28 cellular contexts compared by ENCODE assay signal in genomic region chrX:18042776-18043175, GRCh38.
"Had no signal": no experiment of that assay in that cellular context is flagged by ENCODE, and none has a peak within 500 bp of the region (broad histone marks: within the 10 kb centered on the region; RNA-seq: fewer than 3 reads in every experiment).

No MANE protein-coding gene starts in this region.

- ATAC-seq: naive thymus-derived CD4-positive, alpha-beta T cell; natural killer cell; pancreas; stimulated activated memory B cell treated with anti-CD40 and anti-IgM and Interleukin-4, amounts not matched to agents 10 μg/mL and 1 μg/mL and 100 μg/mL, for 72 hours; stimulated activated naive CD8-positive, alpha-beta T cell treated with anti-CD3 and anti-CD28 coated beads, Interleukin-15, amount 100 ng/mL, for 72 hours; stimulated activated naive CD8-positive, alpha-beta T cell treated with anti-CD3 and anti-CD28 coated beads, Interleukin-15, Interleukin-2, amounts not matched to agents 100 U/mL and 50 U/mL, for 24 hours; upper lobe of right lung had no signal

- H3K4me3 Mint-ChIP-seq: naive thymus-derived CD4-positive, alpha-beta T cell; natural killer cell; nephron progenitor cell; neural crest cell; stimulated activated memory B cell treated with anti-CD40 and anti-IgM and Interleukin-4, amounts not matched to agents 10 μg/mL and 1 μg/mL and 100 μg/mL, for 72 hours; stimulated activated naive CD8-positive, alpha-beta T cell treated with anti-CD3 and anti-CD28 coated beads, Interleukin-15, amount 100 ng/mL, for 72 hours; type B pancreatic cell had no signal

- H3K27ac ChIP-seq: neutrophil, pancreas, prostate gland, right atrium auricular region, sigmoid colon, suprapubic skin, testis, tibial artery, transverse colon, upper lobe of right lung, uterus had no signal

- H3K4me1 Mint-ChIP-seq: naive thymus-derived CD4-positive, alpha-beta T cell; natural killer cell; nephron progenitor cell; neural crest cell; stimulated activated memory B cell treated with anti-CD40 and anti-IgM and Interleukin-4, amounts not matched to agents 10 μg/mL and 1 μg/mL and 100 μg/mL, for 72 hours; stimulated activated naive CD8-positive, alpha-beta T cell treated with anti-CD3 and anti-CD28 coated beads, Interleukin-15, amount 100 ng/mL, for 72 hours had no signal

- H3K9me3 Mint-ChIP-seq: naive thymus-derived CD4-positive, alpha-beta T cell; natural killer cell; neural crest cell; stimulated activated memory B cell treated with anti-CD40 and anti-IgM and Interleukin-4, amounts not matched to agents 10 μg/mL and 1 μg/mL and 100 μg/mL, for 72 hours; stimulated activated naive CD8-positive, alpha-beta T cell treated with anti-CD3 and anti-CD28 coated beads, Interleukin-15, amount 100 ng/mL, for 72 hours; type B pancreatic cell had no signal

- H3K9me3 ChIP-seq: neutrophil, pancreas, prostate gland, right atrium auricular region, sigmoid colon, suprapubic skin, testis, tibial artery, transverse colon, upper lobe of right lung, uterus had no signal

- FAIRE-seq: pancreas, small intestine had no signal

- H3K36me3 ChIP-seq: neutrophil, pancreas, prostate gland, right atrium auricular region, sigmoid colon, suprapubic skin, tibial artery, transverse colon, upper lobe of right lung, uterus had no signal

- H3K4me1 ChIP-seq: pancreas, prostate gland, right atrium auricular region, sigmoid colon, suprapubic skin, testis, tibial artery, transverse colon, upper lobe of right lung, uterus had no signal

- DNase-seq: naive thymus-derived CD4-positive, alpha-beta T cell; natural killer cell; nephron progenitor cell; pancreas; retina; sigmoid colon; small intestine; stimulated activated CD4-positive, alpha-beta T cell treated with anti-CD3 and anti-CD28 coated beads, Interleukin-12 subunit alpha, Interleukin-12 subunit beta, amount 100 ng/mL, for 4 hours; stimulated activated CD4-positive, alpha-beta T cell treated with anti-CD3 and anti-CD28 coated beads, Interleukin-1b, Interleukin-23, amount 100 ng/mL, for 48 hours; stimulated activated CD4-positive, alpha-beta T cell treated with anti-CD3 and anti-CD28 coated beads, Interleukin-4, amount 100 ng/mL, for 1 hour; stimulated activated CD4-positive, alpha-beta T cell treated with anti-CD3 and anti-CD28 coated beads, Interleukin-4, amount 100 ng/mL, for 4 hours; stimulated activated CD8-positive, alpha-beta memory T cell treated with anti-CD3 and anti-CD28 coated beads, Interleukin-4, amount 100 ng/mL, for 48 hours; stimulated activated naive CD4-positive, alpha-beta T cell; stimulated activated naive CD8-positive, alpha-beta T cell treated with anti-CD3 and anti-CD28 coated beads, Interleukin-15, amount 100 ng/mL, for 72 hours; stimulated activated naive CD8-positive, alpha-beta T cell treated with anti-CD3 and anti-CD28 coated beads, Interleukin-15, Interleukin-2, amounts not matched to agents 100 U/mL and 50 U/mL, for 24 hours; substantia nigra; testis; tibial artery; transverse colon; upper lobe of right lung; uterus had no signal

- H3K27me3 ChIP-seq: neutrophil, right atrium auricular region, sigmoid colon, suprapubic skin, testis, tibial artery, transverse colon, upper lobe of right lung, uterus had no signal

- H3K27me3 Mint-ChIP-seq: stimulated activated memory B cell treated with anti-CD40 and anti-IgM and Interleukin-4, amounts not matched to agents 10 μg/mL and 1 μg/mL and 100 μg/mL, for 72 hours; stimulated activated naive CD8-positive, alpha-beta T cell treated with anti-CD3 and anti-CD28 coated beads, Interleukin-15, amount 100 ng/mL, for 72 hours; type B pancreatic cell had no signal

- H3K4me3 ChIP-seq: pancreas, prostate gland, right atrium auricular region, sigmoid colon, suprapubic skin, testis, tibial artery, transverse colon, upper lobe of right lung, uterus had no signal

- H3K27ac Mint-ChIP-seq: naive thymus-derived CD4-positive, alpha-beta T cell; natural killer cell; nephron progenitor cell; stimulated activated memory B cell treated with anti-CD40 and anti-IgM and Interleukin-4, amounts not matched to agents 10 μg/mL and 1 μg/mL and 100 μg/mL, for 72 hours; stimulated activated naive CD8-positive, alpha-beta T cell treated with anti-CD3 and anti-CD28 coated beads, Interleukin-15, amount 100 ng/mL, for 72 hours; type B pancreatic cell had no signal

- H3K36me3 Mint-ChIP-seq: naive thymus-derived CD4-positive, alpha-beta T cell; natural killer cell; stimulated activated memory B cell treated with anti-CD40 and anti-IgM and Interleukin-4, amounts not matched to agents 10 μg/mL and 1 μg/mL and 100 μg/mL, for 72 hours; type B pancreatic cell had no signal
